In the genomic region with DNA sequence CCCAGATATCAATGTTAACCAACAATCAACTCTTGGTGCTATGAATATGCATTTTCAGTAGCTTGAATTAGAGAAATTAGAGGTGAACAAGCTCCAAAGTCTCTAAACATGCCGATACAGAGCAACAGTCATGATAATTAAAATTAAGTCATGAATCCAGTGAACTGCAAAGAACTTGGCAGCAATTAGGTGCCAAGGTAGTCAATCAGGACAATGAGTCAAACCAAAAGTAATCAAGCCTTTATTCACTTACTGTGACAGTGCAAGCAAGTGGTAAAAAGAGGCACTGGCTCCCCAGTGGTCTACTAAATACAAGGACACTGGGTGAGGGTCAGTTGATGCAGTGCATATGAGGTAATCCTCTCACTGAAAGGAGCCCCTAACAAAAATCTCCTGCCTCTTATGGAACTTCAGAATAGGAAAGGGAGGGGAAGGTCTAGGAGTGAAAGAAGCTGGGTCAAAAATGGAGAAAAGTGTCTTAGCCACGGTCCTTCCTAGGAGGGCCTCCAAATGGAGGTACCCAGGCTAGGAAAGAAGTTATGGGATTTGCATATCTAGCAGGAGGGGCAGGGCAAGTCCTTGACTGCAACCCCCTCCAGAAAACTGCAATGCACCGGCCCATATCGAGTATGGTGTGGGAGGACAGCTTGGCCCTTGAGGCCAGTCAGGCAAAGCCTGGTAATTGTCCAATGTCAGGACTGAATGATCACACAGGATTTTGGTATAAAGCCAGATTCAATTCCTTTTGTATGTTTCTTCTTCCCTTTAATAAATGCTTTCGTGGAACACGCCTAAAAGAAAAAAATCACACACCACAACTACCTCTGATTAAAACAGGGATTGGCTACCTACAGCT, we compare ENCODE assay signal across 8 cellular contexts. TPM values are rescaled to one million over a fixed set of nuclear protein-coding genes. Genes with fewer than 3 reads are reported as not detected.
A peak's percentile ranks its signal among the peaks of the same experiment; 100 is the strongest.
DNase-seq lines count a peak whose midpoint lies in the region; ATAC-seq and TF ChIP-seq lines count a peak whose summit lies in the region.

No MANE protein-coding gene starts in this region.

- H3K36me3 ChIP-seq in SJCRH30 = peaks cover 27% of the 10 kb centered on the region

- H3K4me3 ChIP-seq in GM12875 (ENCODE audit: low read depth, low read length) = peak overlapping the region; percentile 83
- H3K4me3 ChIP-seq in SJCRH30 = peak overlapping the region; percentile 92
- peak overlapping the region; percentile 84 for H3K4me3 ChIP-seq in fibroblast of mammary gland (ENCODE audit: control insufficient read depth, low read depth, low read length)
- peak overlapping the region; percentile 97 for H3K4me3 ChIP-seq in retinal pigment epithelial cell (ENCODE audit: low read length)

- H3K4me1 ChIP-seq in SJCRH30 = no peaks in the 10 kb centered on the region; the same call in 1 of the 2 replicates

- H3K9me3 ChIP-seq in SJCRH30 (replicated peaks) = no peaks in the 10 kb centered on the region

- H3K27ac ChIP-seq in SJCRH30 = peak overlapping the region; percentile 85; the same call in 1 of the 2 replicates

- no peaks in the 10 kb centered on the region for H3K27me3 ChIP-seq in SJCRH30

- DNase-seq in SJCRH30 = no peak
- DNase-seq in fibroblast of mammary gland (ENCODE audit: low read depth) = no peak
- no peak for DNase-seq in retinal pigment epithelial cell (ENCODE audit: low read depth)
- DNase-seq in NCI-H146 (lab: John Stamatoyannopoulos, UW) = no peak

- ATAC-seq in GM21717 (IDR thresholded peaks at IDR 0.05; ENCODE audit: unreplicated experiment) = no peak
- no peak for ATAC-seq in HG02884 (IDR thresholded peaks at IDR 0.05; ENCODE audit: unreplicated experiment)
- no peak for ATAC-seq in HG02642 (IDR thresholded peaks at IDR 0.05; ENCODE audit: poor library complexity, unreplicated experiment)

- TF ChIP-seq CTCF in GM12875 (IDR thresholded peaks at IDR 0.05; ENCODE audit: borderline replicate concordance, insufficient read depth, low read depth, low read length) = no peak
- TF ChIP-seq CTCF in fibroblast of mammary gland (conservative IDR thresholded peaks at IDR 0.05; ENCODE audit: control insufficient read depth, insufficient read depth, low read depth, low read length) = no peak
- no peak for TF ChIP-seq CTCF in retinal pigment epithelial cell (conservative IDR thresholded peaks at IDR 0.05; ENCODE audit: low read depth, low read length)

RNA-seq across cellular contexts. Expression of a gene that starts 1.5 kb away (rescaled TPM):
- total RNA-seq in SJCRH30 (2014; rRNA removed; shearing (Covaris generic)) = 48.4 and 57.4 TPM in 2 replicates

RNA-seq across cellular contexts. Expression of a gene that starts 17.0 kb away (rescaled TPM):
- 48.8 and 52.7 TPM in 2 replicates for total RNA-seq in SJCRH30 (2014; rRNA removed; shearing (Covaris generic))
